Comparison of ENCODE assay signal across 1 cellular context in genomic region chr10:71747039-71747807, GRCh38.
TF ChIP-seq lines count a peak whose summit lies in the region.

No MANE protein-coding gene starts in this region.

TF ChIP-seq in K562, 482 proteins besides CTCF, POLR2A, EP300 and RAD21 (continues in another document):
- peak; percentile 37; the same call in 1 of the 2 replicates for TF ChIP-seq CEBPG (CRISPR knock-in tag; IDR thresholded peaks at IDR 0.05)
- no peak for TF ChIP-seq CEBPG (tag; conservative IDR thresholded peaks at IDR 0.05 in 1 of 2, IDR thresholded peaks at IDR 0.05 in 1 of 2)
- no peak for TF ChIP-seq ZNF436 (CRISPR knock-in tag; IDR thresholded peaks at IDR 0.05)
- no peak for TF ChIP-seq MTA3 (IDR thresholded peaks at IDR 0.05; ENCODE audit: borderline replicate concordance)
- no peak for TF ChIP-seq ELF4 (CRISPR knock-in tag; IDR thresholded peaks at IDR 0.05)
- TF ChIP-seq ZNF445 (CRISPR knock-in tag; IDR thresholded peaks at IDR 0.05; ENCODE audit: low read depth) = no peak
- no peak for TF ChIP-seq CHD1 (IDR thresholded peaks at IDR 0.05; ENCODE audit: low read length)
- TF ChIP-seq ADNP (tag; IDR thresholded peaks at IDR 0.05) = no peak
- no peak for TF ChIP-seq ZBTB11 (CRISPR knock-in tag; IDR thresholded peaks at IDR 0.05)
- TF ChIP-seq SOX6 (IDR thresholded peaks at IDR 0.05) = no peak
- 0 out of 2 replicates have a peak, but pooled peaks have one; percentile 62 for TF ChIP-seq E2F3 (CRISPR knock-in tag; IDR thresholded peaks at IDR 0.05)
- TF ChIP-seq ZNF830 (CRISPR knock-in tag; IDR thresholded peaks at IDR 0.05) = no peak
- no peak for TF ChIP-seq RBM22 (IDR thresholded peaks at IDR 0.05; ENCODE audit: low read depth, low read length, poor library complexity, severe bottlenecking)
- no peak for TF ChIP-seq SIX5 (IDR thresholded peaks at IDR 0.05; ENCODE audit: borderline replicate concordance in 1 of 2, insufficient read depth in 1 of 2, low read depth in 1 of 2, low read length in 2 of 2)
- TF ChIP-seq ZC3H4 (CRISPR knock-in tag; IDR thresholded peaks at IDR 0.05; ENCODE audit: borderline replicate concordance) = no peak
- no peak; a peak in 1 of 4 replicates for TF ChIP-seq ZNF639 (CRISPR knock-in tag; conservative IDR thresholded peaks at IDR 0.05 in 1 of 2, IDR thresholded peaks at IDR 0.05 in 1 of 2)
- no peak for TF ChIP-seq E2F8 (IDR thresholded peaks at IDR 0.05; ENCODE audit: low read depth, partially characterized antibody)
- no peak for TF ChIP-seq SRSF9 (IDR thresholded peaks at IDR 0.05; ENCODE audit: borderline replicate concordance, low read depth, low read length)
- TF ChIP-seq NCOA6 (IDR thresholded peaks at IDR 0.05) = no peak
- no peak for TF ChIP-seq DACH1 (IDR thresholded peaks at IDR 0.05; ENCODE audit: partially characterized antibody)
- no peak for TF ChIP-seq ZBTB12 (CRISPR knock-in tag; IDR thresholded peaks at IDR 0.05)
- TF ChIP-seq RBM34 (IDR thresholded peaks at IDR 0.05; ENCODE audit: borderline replicate concordance, insufficient read depth, low read length) = no peak
- no peak for TF ChIP-seq SMAD4 (CRISPR knock-in tag; conservative IDR thresholded peaks at IDR 0.05)
- TF ChIP-seq THRAP3 (IDR thresholded peaks at IDR 0.05; ENCODE audit: borderline replicate concordance) = no peak
- no peak for TF ChIP-seq TBL1XR1 (IDR thresholded peaks at IDR 0.05; ENCODE audit: low read length in 2 of 2)
- TF ChIP-seq ZSCAN32 (CRISPR knock-in tag; IDR thresholded peaks at IDR 0.05) = no peak; the same call in 1 of the 2 replicates
- no peak for TF ChIP-seq ETV6 (IDR thresholded peaks at IDR 0.05; ENCODE audit: borderline replicate concordance in 1 of 2, low read depth in 2 of 2, low read length in 1 of 2)
- TF ChIP-seq ETV6 (CRISPR knock-in tag; IDR thresholded peaks at IDR 0.05; ENCODE audit: borderline replicate concordance) = no peak
- no peak for TF ChIP-seq NR2C1 (IDR thresholded peaks at IDR 0.05)
- no peak for TF ChIP-seq NR2C1 (tag; IDR thresholded peaks at IDR 0.05)
- TF ChIP-seq KHSRP (IDR thresholded peaks at IDR 0.05) = no peak
- TF ChIP-seq SMARCC2 (IDR thresholded peaks at IDR 0.05; ENCODE audit: low read depth) = no peak
- TF ChIP-seq MTA2 (IDR thresholded peaks at IDR 0.05; ENCODE audit: low read depth) = no peak
- peak in 1 of 2 experiments; percentile 31; a peak in 2 of 4 replicates for TF ChIP-seq MLX (CRISPR knock-in tag; conservative IDR thresholded peaks at IDR 0.05)
- no peak for TF ChIP-seq SAFB (IDR thresholded peaks at IDR 0.05; ENCODE audit: borderline replicate concordance, low read depth, low read length)
- 0 out of 2 replicates have a peak, but pooled peaks have one; percentile 33 for TF ChIP-seq OTX1 (CRISPR knock-in tag; IDR thresholded peaks at IDR 0.05)
- no peak for TF ChIP-seq MTA1 (IDR thresholded peaks at IDR 0.05; ENCODE audit: borderline replicate concordance)
- TF ChIP-seq HDAC8 (tag; IDR thresholded peaks at IDR 0.05) = no peak
- TF ChIP-seq ZNF584 (CRISPR knock-in tag; IDR thresholded peaks at IDR 0.05; ENCODE audit: low read depth) = peak; percentile 78; the same call in 1 of the 2 replicates
- no peak for TF ChIP-seq RBM15 (IDR thresholded peaks at IDR 0.05; ENCODE audit: insufficient read depth, low read length)
- no peak for TF ChIP-seq CGGBP1 (CRISPR knock-in tag; IDR thresholded peaks at IDR 0.05)
- TF ChIP-seq ZNF354B (CRISPR knock-in tag; IDR thresholded peaks at IDR 0.05) = no peak
- no peak for TF ChIP-seq DEAF1 (CRISPR knock-in tag; IDR thresholded peaks at IDR 0.05)
- no peak for TF ChIP-seq CHD4 (IDR thresholded peaks at IDR 0.05; ENCODE audit: insufficient read depth, insufficient replicate concordance, low read depth, low read length, poor library complexity, severe bottlenecking)
- TF ChIP-seq RBBP5 (IDR thresholded peaks at IDR 0.05; ENCODE audit: borderline replicate concordance, insufficient read depth, low read length, poor library complexity, severe bottlenecking) = no peak
- TF ChIP-seq ZC3H11A (IDR thresholded peaks at IDR 0.05; ENCODE audit: low read depth, low read length) = no peak
- TF ChIP-seq PRPF4 (IDR thresholded peaks at IDR 0.05; ENCODE audit: insufficient read depth, low read depth, low read length, poor library complexity, severe bottlenecking) = no peak
- no peak for TF ChIP-seq RUNX1 (IDR thresholded peaks at IDR 0.05; ENCODE audit: low read depth)
- TF ChIP-seq FOXM1 (IDR thresholded peaks at IDR 0.05; ENCODE audit: low read depth) = no peak
- TF ChIP-seq FOXM1 (CRISPR knock-in tag; IDR thresholded peaks at IDR 0.05; ENCODE audit: low read depth) = no peak
- TF ChIP-seq SUPT5H (IDR thresholded peaks at IDR 0.05) = no peak
- no peak for TF ChIP-seq ZNF764 (CRISPR knock-in tag; IDR thresholded peaks at IDR 0.05; ENCODE audit: low read depth)
- peak; percentile 41 for TF ChIP-seq RBM39 (optimal IDR thresholded peaks at IDR 0.05; ENCODE audit: low read depth, low read length)
- TF ChIP-seq ZBTB17 (CRISPR knock-in tag; IDR thresholded peaks at IDR 0.05) = no peak
- TF ChIP-seq PHTF2 (CRISPR knock-in tag; IDR thresholded peaks at IDR 0.05) = no peak
- 0 out of 2 replicates have a peak, but pooled peaks have one; percentile 15 for TF ChIP-seq GMEB1 (CRISPR knock-in tag; IDR thresholded peaks at IDR 0.05)
- no peak for TF ChIP-seq YBX1 (IDR thresholded peaks at IDR 0.05)
- no peak for TF ChIP-seq BRD9 (IDR thresholded peaks at IDR 0.05; ENCODE audit: low read depth, partially characterized antibody)
- TF ChIP-seq NFE2 (IDR thresholded peaks at IDR 0.05; ENCODE audit: low read depth) = no peak
- TF ChIP-seq FIP1L1 (IDR thresholded peaks at IDR 0.05; ENCODE audit: low read depth, low read length, poor library complexity, severe bottlenecking) = no peak
- no peak for TF ChIP-seq ZNF3 (CRISPR knock-in tag; IDR thresholded peaks at IDR 0.05)
- TF ChIP-seq TARDBP (IDR thresholded peaks at IDR 0.05) = no peak
